14 cellular contexts compared by ENCODE assay signal in the genomic region with DNA sequence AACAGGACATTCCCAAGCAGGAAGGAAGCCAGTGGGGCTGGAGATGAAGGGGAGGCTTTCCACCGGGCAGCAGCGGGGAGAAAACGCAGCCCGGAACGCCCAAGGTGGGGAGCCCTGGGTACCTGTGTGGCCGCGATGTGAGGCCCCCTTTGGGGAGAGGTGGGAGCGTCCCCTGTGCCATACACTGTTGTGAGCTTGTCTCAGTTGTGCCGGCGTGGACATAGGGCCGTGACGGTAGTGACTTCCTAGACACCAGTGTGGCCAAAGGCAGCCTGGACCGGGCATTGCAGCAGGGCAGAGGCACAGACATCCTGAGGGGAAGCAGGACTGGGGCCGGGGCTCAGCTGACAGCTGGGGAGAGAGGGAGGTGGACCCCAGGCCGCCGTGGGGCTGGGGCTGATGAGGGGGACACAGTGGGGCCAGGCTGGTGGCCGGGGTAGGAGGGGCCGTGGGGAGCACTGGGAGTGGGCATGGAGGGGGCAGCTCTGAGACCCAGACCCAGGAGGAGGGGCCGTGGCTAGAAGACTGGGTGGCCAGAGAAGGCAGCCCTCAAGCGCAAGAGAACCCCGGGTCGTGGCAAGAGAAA. TPM values are rescaled to one million over a fixed set of nuclear protein-coding genes. Genes with fewer than 3 reads are reported as not detected.
A peak's percentile ranks its signal among the peaks of the same experiment; 100 is the strongest.
DNase-seq lines count a peak whose midpoint lies in the region; ATAC-seq and TF ChIP-seq lines count a peak whose summit lies in the region.
"Had no signal": no experiment of that assay in that cellular context is flagged by ENCODE, and none has a peak within 500 bp of the region (broad histone marks: within the 10 kb centered on the region; RNA-seq: fewer than 3 reads in every experiment).

No MANE protein-coding gene starts in this region.

- WGBS in ectodermal cell, 2 experiments, result 91% methylated on average over 22 of the region's 22 CpGs
- 71 to 86% methylated on average over 21 to 22 of the region's 22 CpGs for WGBS in lung, 2 donors

- H3K9me3 ChIP-seq in ectodermal cell (ENCODE audit: control insufficient read depth, low read length) (no peaks in the 10 kb centered on the region), lung (ENCODE audit: control insufficient read depth in 2 of 2, insufficient read depth in 1 of 2, low read length in 1 of 2) (peaks cover 0 to 3% of the 10 kb centered on the region in 2 donors)
- H3K9me3 ChIP-seq: BE2C had no signal

- H3K27me3 Mint-ChIP-seq in HFFc6 (ENCODE audit: insufficient read depth), result no peaks in the 10 kb centered on the region; the same call in 1 of the 2 replicates
- H3K27me3 Mint-ChIP-seq in stimulated activated naive CD8-positive, alpha-beta T cell treated with anti-CD3 and anti-CD28 coated beads, Interleukin-15, amount 100 ng/mL, for 72 hours, result no peaks in the 10 kb centered on the region

- peak overlapping the region; percentile 26 for H3K27ac ChIP-seq in ectodermal cell (ENCODE audit: insufficient read depth, low read depth, low read length, poor library complexity, severe bottlenecking)
- H3K27ac ChIP-seq in lung (ENCODE audit: low read depth in 1 of 2, low read length in 1 of 2), result no peak overlapping the region
- no peak overlapping the region for H3K27ac ChIP-seq in substantia nigra (ENCODE audit: low read depth, low read length, poor library complexity, severe bottlenecking)

- H3K36me3 Mint-ChIP-seq in HFFc6 (ENCODE audit: low read depth), result peaks cover 22% of the 10 kb centered on the region

- H3K4me3 Mint-ChIP-seq in HFFc6, result no peak overlapping the region; the same call in 1 of the 2 replicates
- H3K4me3 Mint-ChIP-seq in stimulated activated naive CD8-positive, alpha-beta T cell treated with anti-CD3 and anti-CD28 coated beads, Interleukin-15, amount 100 ng/mL, for 72 hours, result no peak overlapping the region
- H3K4me3 Mint-ChIP-seq: activated T-helper 1 cell treated with anti-CD3 and anti-CD28 coated beads, Interleukin-12 subunit alpha, Interleukin-12 subunit beta, Interleukin-2, Interleukin-4 antibody, amounts not matched to agents 30 ng/mL and 10 ng/mL and 1 ng/mL, durations not matched to agents 14 hours and 24 hours and 36 hours had no signal

- DNase-seq in HFFc6, result no peak
- DNase-seq in lung (ENCODE audit: low spot score), result no peak
- no peak for DNase-seq in stimulated activated naive CD8-positive, alpha-beta T cell treated with anti-CD3 and anti-CD28 coated beads, Interleukin-15, amount 100 ng/mL, for 72 hours
- no peak for DNase-seq in epidermal melanocyte (ENCODE audit: insufficient read length, low spot score)
- DNase-seq in COLO829 (ENCODE audit: low spot score), result no peak
- no peak for DNase-seq in substantia nigra (lab: John Stamatoyannopoulos, UW)
- DNase-seq: KBM-7, NCI-H1694, small intestine had no signal

- H3K4me1 ChIP-seq in ectodermal cell (ENCODE audit: control insufficient read depth, insufficient read depth, low read length) (peaks cover 26% of the 10 kb centered on the region), lung (ENCODE audit: control insufficient read depth in 2 of 2, insufficient read depth in 2 of 2, low read length in 2 of 2) (peaks cover 9 to 15% of the 10 kb centered on the region in 2 donors)

- no peaks in the 10 kb centered on the region for H3K27me3 ChIP-seq in ectodermal cell (ENCODE audit: control insufficient read depth, insufficient read depth, low read length, poor library complexity, severe bottlenecking)
- H3K27me3 ChIP-seq in lung (ENCODE audit: control insufficient read depth, insufficient read depth), result no peaks in the 10 kb centered on the region
- H3K27me3 ChIP-seq: BE2C had no signal

- TF ChIP-seq CTCF in HFFc6 (IDR thresholded peaks at IDR 0.05) (no peak), lung (IDR thresholded peaks at IDR 0.05; ENCODE audit: control extremely low read depth, extremely low read depth) (no peak)

- peaks cover 50% of the 10 kb centered on the region for H3K4me1 Mint-ChIP-seq in HFFc6 (ENCODE audit: low read depth)
- H3K4me1 Mint-ChIP-seq in stimulated activated naive CD8-positive, alpha-beta T cell treated with anti-CD3 and anti-CD28 coated beads, Interleukin-15, amount 100 ng/mL, for 72 hours, result peaks cover 7% of the 10 kb centered on the region

- ATAC-seq in lung (ENCODE audit: insufficient read depth, low FRiP score) (no peak), HG03135 (IDR thresholded peaks at IDR 0.05; ENCODE audit: unreplicated experiment) (no peak)
- ATAC-seq in stimulated activated naive CD8-positive, alpha-beta T cell treated with anti-CD3 and anti-CD28 coated beads, Interleukin-15, amount 100 ng/mL, for 72 hours, result peak; percentile 50
- ATAC-seq: activated CD4-positive, CD25-positive, alpha-beta regulatory T cell treated with anti-CD3 and anti-CD28 coated beads, Interleukin-2, amount 50 U/mL, for 24 hours had no signal

- H3K9me3 Mint-ChIP-seq in HFFc6, result peaks cover 8% of the 10 kb centered on the region
- no peaks in the 10 kb centered on the region for H3K9me3 Mint-ChIP-seq in stimulated activated naive CD8-positive, alpha-beta T cell treated with anti-CD3 and anti-CD28 coated beads, Interleukin-15, amount 100 ng/mL, for 72 hours

- no peaks in the 10 kb centered on the region for H3K36me3 ChIP-seq in ectodermal cell (ENCODE audit: control insufficient read depth, insufficient read depth, low read length)
- peaks cover 4 to 17% of the 10 kb centered on the region in 2 donors for H3K36me3 ChIP-seq in lung (ENCODE audit: control insufficient read depth in 2 of 2, insufficient read depth in 2 of 2, low read length in 2 of 2)

- H3K27ac Mint-ChIP-seq in HFFc6, result peak overlapping the region; percentile 81
- peak overlapping the region in 1 of 2 donors; percentile 52 for H3K27ac Mint-ChIP-seq in stimulated activated naive CD8-positive, alpha-beta T cell treated with anti-CD3 and anti-CD28 coated beads, Interleukin-15, amount 100 ng/mL, for 72 hours
- H3K27ac Mint-ChIP-seq: activated T-helper 1 cell treated with anti-CD3 and anti-CD28 coated beads, Interleukin-12 subunit alpha, Interleukin-12 subunit beta, Interleukin-2, Interleukin-4 antibody, amounts not matched to agents 30 ng/mL and 10 ng/mL and 1 ng/mL, durations not matched to agents 14 hours and 24 hours and 36 hours had no signal

- H3K4me3 ChIP-seq in ectodermal cell (ENCODE audit: insufficient read depth, low read depth, low read length) (no peak overlapping the region), lung (peak overlapping the region; percentile 27)

RNA-seq across cellular contexts. Expression of gene TFDP1, which starts 38.5 kb away (rescaled TPM):
- total RNA-seq in HFFc6 (2021; fragmentation: NEBNext Ultra II Directional; extraction: Animal tissue kit (Norgen Biotek cat#: 25700)), result 100 to 1,000 TPM; 121 to 155 (median 150) TPM
- polyA plus RNA-seq in ectodermal cell (2013, experiment 1 of 4), result 118 TPM
- polyA plus RNA-seq in ectodermal cell (2013, experiment 2 of 4), result 108 TPM
- 92.3 TPM for polyA plus RNA-seq in ectodermal cell (2013, experiment 3 of 4)
- polyA plus RNA-seq in ectodermal cell (2013, experiment 4 of 4), result 96.5 TPM
- total RNA-seq in lung, result 10 to 100 TPM; 44.1 to 44.2 TPM
- polyA plus RNA-seq in lung, result 10 to 100 TPM; 19.6 to 36.6 TPM

RNA-seq across cellular contexts. Expression of gene DCUN1D2, which starts 55.5 kb away (rescaled TPM):
- total RNA-seq in HFFc6 (2021; fragmentation: NEBNext Ultra II Directional; extraction: Animal tissue kit (Norgen Biotek cat#: 25700)), result 1 to 10 TPM; 7.6 to 9.3 (median 9.0) TPM
- polyA plus RNA-seq in ectodermal cell (2013, experiment 1 of 4), result 28.3 TPM
- polyA plus RNA-seq in ectodermal cell (2013, experiment 2 of 4), result 26.8 TPM
- 15.7 TPM for polyA plus RNA-seq in ectodermal cell (2013, experiment 3 of 4)
- 18.8 TPM for polyA plus RNA-seq in ectodermal cell (2013, experiment 4 of 4)
- 10 to 100 TPM; 15.8 to 21.1 TPM for total RNA-seq in lung
- polyA plus RNA-seq in lung, result 10 to 100 TPM in 1 of 2 donors, 1 to 10 TPM in 1; 6.9 to 11.9 TPM
